ENCODE assay signal across 21 cellular contexts in the genomic region with DNA sequence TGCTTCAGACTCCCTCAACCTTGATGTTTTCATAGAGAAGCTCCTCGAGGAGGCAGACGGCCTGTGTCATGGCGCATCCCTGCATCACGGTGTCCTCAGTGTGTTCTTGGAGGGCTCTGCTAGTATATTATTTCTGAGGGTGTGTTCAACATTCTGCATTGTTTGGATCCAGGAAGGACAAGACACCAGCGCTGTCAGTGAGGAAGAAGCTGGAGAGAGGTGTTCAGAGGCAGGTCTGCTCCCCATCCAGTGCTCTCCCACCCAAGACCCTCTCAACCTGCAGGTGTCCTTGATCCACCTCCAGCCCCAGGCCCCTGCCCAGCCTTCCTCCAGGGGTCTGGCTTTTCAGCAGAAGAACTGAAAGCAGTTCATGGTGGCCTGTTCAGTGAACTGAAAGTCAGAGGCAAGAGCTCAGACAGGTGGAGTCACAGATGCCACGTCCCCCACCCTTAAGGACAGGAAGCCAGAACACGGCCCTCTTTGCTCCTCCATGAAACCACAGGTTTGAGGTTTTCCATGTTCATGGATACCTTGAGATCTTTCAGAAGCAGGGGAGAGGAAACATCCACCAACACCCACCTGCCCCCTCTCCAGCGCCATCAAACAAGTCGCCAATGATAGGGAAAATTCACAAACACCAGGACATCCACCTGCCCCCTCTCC. TPM values are rescaled to one million over a fixed set of nuclear protein-coding genes. Genes with fewer than 3 reads are reported as not detected.
DNase-seq lines count a peak whose midpoint lies in the region; ATAC-seq and TF ChIP-seq lines count a peak whose summit lies in the region.
"Had no signal": no experiment of that assay in that cellular context is flagged by ENCODE, and none has a peak within 500 bp of the region (broad histone marks: within the 10 kb centered on the region; RNA-seq: fewer than 3 reads in every experiment).

No MANE protein-coding gene starts in this region.

- ATAC-seq in activated CD8-positive, alpha-beta T cell treated with anti-CD3 and anti-CD28 coated beads, Interleukin-2, amount 10 ng/mL, durations not matched to agents 7 days and 5 days, result no peak
- ATAC-seq in activated CD8-positive, alpha-beta T cell treated with anti-CD3 and anti-CD28 coated beads for 36 hours, result no peak
- no peak for ATAC-seq in GM19395 (IDR thresholded peaks at IDR 0.05; ENCODE audit: unreplicated experiment)
- ATAC-seq: HepG2, PC-3 had no signal

- DNase-seq in activated CD8-positive, alpha-beta T cell treated with anti-CD3 and anti-CD28 coated beads, Interleukin-2, amount 10 ng/mL, durations not matched to agents 7 days and 5 days, result peak; percentile 14
- no peak for DNase-seq in activated CD8-positive, alpha-beta T cell treated with anti-CD3 and anti-CD28 coated beads for 36 hours
- DNase-seq in AG20443 (ENCODE audit: low spot score), result peak; percentile 2
- peak; percentile 71 for DNase-seq in osteocyte (ENCODE audit: extremely low spot score, unreplicated experiment)
- DNase-seq in NCI-H2029 treated with DMSO at 0.1 percent for 48 hours (lab: John Stamatoyannopoulos, UW), result no peak
- no peak for DNase-seq in activated CD4-positive, alpha-beta T cell treated with anti-CD3 and anti-CD28 coated beads, Interleukin-2, amount 50 U/mL, for 4 hours
- DNase-seq: DMS53, H9, KG1, MV-4-11, NCI-H187, NCI-H226, NCI-H524, PC-3, RPMI8226, SHP77 treated with DMSO at 0.1 percent for 48 hours had no signal

- no peaks in the 10 kb centered on the region for H3K27me3 Mint-ChIP-seq in activated CD8-positive, alpha-beta T cell treated with anti-CD3 and anti-CD28 coated beads, Interleukin-2, amount 10 ng/mL, durations not matched to agents 7 days and 5 days (ENCODE audit: low read depth)
- H3K27me3 Mint-ChIP-seq in activated CD8-positive, alpha-beta T cell treated with anti-CD3 and anti-CD28 coated beads for 36 hours, result no peaks in the 10 kb centered on the region
- H3K27me3 Mint-ChIP-seq in osteocyte (ENCODE audit: unreplicated experiment), result no peaks in the 10 kb centered on the region
- H3K27me3 Mint-ChIP-seq: CD4-positive, alpha-beta T cell had no signal

- H3K4me3 Mint-ChIP-seq in activated CD8-positive, alpha-beta T cell treated with anti-CD3 and anti-CD28 coated beads, Interleukin-2, amount 10 ng/mL, durations not matched to agents 7 days and 5 days, result peak overlapping the region; percentile 3
- no peak overlapping the region for H3K4me3 Mint-ChIP-seq in activated CD8-positive, alpha-beta T cell treated with anti-CD3 and anti-CD28 coated beads for 36 hours
- H3K4me3 Mint-ChIP-seq in osteocyte (ENCODE audit: unreplicated experiment), result no peak overlapping the region
- H3K4me3 Mint-ChIP-seq: CD4-positive, alpha-beta T cell; H9 had no signal

- H3K4me1 Mint-ChIP-seq in activated CD8-positive, alpha-beta T cell treated with anti-CD3 and anti-CD28 coated beads, Interleukin-2, amount 10 ng/mL, durations not matched to agents 7 days and 5 days (ENCODE audit: low read depth), result peaks cover 45% of the 10 kb centered on the region
- peaks cover 35% of the 10 kb centered on the region for H3K4me1 Mint-ChIP-seq in activated CD8-positive, alpha-beta T cell treated with anti-CD3 and anti-CD28 coated beads for 36 hours (ENCODE audit: low read depth)
- no peaks in the 10 kb centered on the region for H3K4me1 Mint-ChIP-seq in osteocyte (ENCODE audit: unreplicated experiment)
- H3K4me1 Mint-ChIP-seq: H9 had no signal

- no peak for TF ChIP-seq CTCF in activated CD8-positive, alpha-beta T cell treated with anti-CD3 and anti-CD28 coated beads for 36 hours (IDR thresholded peaks at IDR 0.05)
- TF ChIP-seq CTCF in osteocyte (IDR thresholded peaks at IDR 0.05), result no peak

- CTCF ChIA-PET in activated CD8-positive, alpha-beta T cell treated with anti-CD3 and anti-CD28 coated beads, Interleukin-2, amount 10 ng/mL, durations not matched to agents 7 days and 5 days (lab: Charles Lee), result no interaction called here
- CTCF ChIA-PET in activated CD8-positive, alpha-beta T cell treated with anti-CD3 and anti-CD28 coated beads for 36 hours (lab: Charles Lee), result no interaction called here

- intact Hi-C loops in activated CD8-positive, alpha-beta T cell treated with anti-CD3 and anti-CD28 coated beads for 36 hours (cut with micrococcal nuclease), result no loop called here

- peaks cover 19% of the 10 kb centered on the region for H3K9me3 Mint-ChIP-seq in activated CD8-positive, alpha-beta T cell treated with anti-CD3 and anti-CD28 coated beads, Interleukin-2, amount 10 ng/mL, durations not matched to agents 7 days and 5 days (ENCODE audit: insufficient read depth)
- peaks cover 13% of the 10 kb centered on the region for H3K9me3 Mint-ChIP-seq in activated CD8-positive, alpha-beta T cell treated with anti-CD3 and anti-CD28 coated beads for 36 hours
- peaks cover 13% of the 10 kb centered on the region for H3K9me3 Mint-ChIP-seq in osteocyte (ENCODE audit: unreplicated experiment)

- H3K36me3 Mint-ChIP-seq in activated CD8-positive, alpha-beta T cell treated with anti-CD3 and anti-CD28 coated beads, Interleukin-2, amount 10 ng/mL, durations not matched to agents 7 days and 5 days (ENCODE audit: low read depth), result peaks cover 27% of the 10 kb centered on the region
- peaks cover 7% of the 10 kb centered on the region for H3K36me3 Mint-ChIP-seq in activated CD8-positive, alpha-beta T cell treated with anti-CD3 and anti-CD28 coated beads for 36 hours (ENCODE audit: low read depth)
- H3K36me3 Mint-ChIP-seq in osteocyte (ENCODE audit: unreplicated experiment), result no peaks in the 10 kb centered on the region

- H3K27ac Mint-ChIP-seq in activated CD8-positive, alpha-beta T cell treated with anti-CD3 and anti-CD28 coated beads, Interleukin-2, amount 10 ng/mL, durations not matched to agents 7 days and 5 days, result no peak overlapping the region
- H3K27ac Mint-ChIP-seq in activated CD8-positive, alpha-beta T cell treated with anti-CD3 and anti-CD28 coated beads for 36 hours, result no peak overlapping the region
- H3K27ac Mint-ChIP-seq in osteocyte (ENCODE audit: unreplicated experiment), result no peak overlapping the region
- H3K27ac Mint-ChIP-seq: H9 had no signal

- H3K9me3 ChIP-seq in KOPT-K1 (ENCODE audit: insufficient read depth, low read length, poor library complexity, severe bottlenecking), result peaks cover 14% of the 10 kb centered on the region

- POLR2A ChIA-PET in activated CD8-positive, alpha-beta T cell treated with anti-CD3 and anti-CD28 coated beads, Interleukin-2, amount 10 ng/mL, durations not matched to agents 7 days and 5 days (lab: Charles Lee), result no interaction called here
- POLR2A ChIA-PET in activated CD8-positive, alpha-beta T cell treated with anti-CD3 and anti-CD28 coated beads for 36 hours (lab: Charles Lee), result interaction anchor here (0.8 to 0.9 kb wide), 2 partner anchors 10 to 37 kb away, joined by 3 to 4 read pairs; no protein-coding TSS in a partner anchor

- no peaks in the 10 kb centered on the region for H3K36me3 ChIP-seq in KOPT-K1 (ENCODE audit: insufficient read depth, low read length)

- peak overlapping the region; percentile 53 for H3K27ac ChIP-seq in KOPT-K1 (ENCODE audit: low read depth, low read length, poor library complexity, severe bottlenecking)
- H3K27ac ChIP-seq: 22Rv1 had no signal

RNA-seq across cellular contexts. Expression of a gene that starts 37.4 kb away (rescaled TPM):
- not detected for total RNA-seq in activated CD8-positive, alpha-beta T cell treated with anti-CD3 and anti-CD28 coated beads, Interleukin-2, amount 10 ng/mL, durations not matched to agents 7 days and 5 days
- not detected for total RNA-seq in activated CD8-positive, alpha-beta T cell treated with anti-CD3 and anti-CD28 coated beads for 36 hours
- 0.34 and 0.43 TPM in 2 replicates for total RNA-seq in osteocyte
- total RNA-seq: CD4-positive, alpha-beta T cell; H9; HepG2 had no signal

Comparison
In these comparisons a context has a peak if more than half of its experiments do, and no peak if none do; other contexts are left out.
1. DNase-seq: peak in activated CD8-positive, alpha-beta T cell treated with anti-CD3 and anti-CD28 coated beads, Interleukin-2, amount 10 ng/mL, durations not matched to agents 7 days and 5 days (single experiment), AG20443 (single experiment) and osteocyte (single experiment); none in activated CD8-positive, alpha-beta T cell treated with anti-CD3 and anti-CD28 coated beads for 36 hours (single experiment), NCI-H2029 treated with DMSO at 0.1 percent for 48 hours (single experiment) and activated CD4-positive, alpha-beta T cell treated with anti-CD3 and anti-CD28 coated beads, Interleukin-2, amount 50 U/mL, for 4 hours (0 of 2).